17 cellular contexts compared by ENCODE assay signal in genomic region chr1:166283600-166283999, GRCh38.
DNase-seq lines count a peak whose midpoint lies in the region; ATAC-seq and TF ChIP-seq lines count a peak whose summit lies in the region.
"Had no signal": no experiment of that assay in that cellular context is flagged by ENCODE, and none has a peak within 500 bp of the region (broad histone marks: within the 10 kb centered on the region; RNA-seq: fewer than 3 reads in every experiment).

No MANE protein-coding gene starts in this region.

- H3K27ac Mint-ChIP-seq in GM23338, result no peak overlapping the region; the same call in 1 of the 2 replicates
- H3K27ac Mint-ChIP-seq: CD4-positive, CD25-positive, alpha-beta regulatory T cell; CD8-positive, alpha-beta T cell had no signal

- H3K36me3 Mint-ChIP-seq in GM23338 (ENCODE audit: low read depth), result no peaks in the 10 kb centered on the region
- H3K36me3 Mint-ChIP-seq: CD4-positive, CD25-positive, alpha-beta regulatory T cell; CD8-positive, alpha-beta T cell had no signal

- H2AFZ ChIP-seq in GM23338, result 0 out of 2 replicates have a peak overlapping the region, but pooled peaks have one; percentile 18

- H3K4me3 ChIP-seq in BLaER1, result no peak overlapping the region
- no peak overlapping the region for H3K4me3 ChIP-seq in GM23338
- H3K4me3 ChIP-seq: GM12878 had no signal

- H3K9me3 ChIP-seq in BLaER1, result no peaks in the 10 kb centered on the region

- no peaks in the 10 kb centered on the region for H3K9me2 ChIP-seq in GM23338 (ENCODE audit: insufficient read depth)

- H3K36me3 ChIP-seq in BLaER1, result no peaks in the 10 kb centered on the region
- no peaks in the 10 kb centered on the region for H3K36me3 ChIP-seq in GM23338 (ENCODE audit: insufficient read depth)

- H3K27me3 ChIP-seq in BLaER1 (no peaks in the 10 kb centered on the region), GM23338 (ENCODE audit: insufficient read depth) (no peaks in the 10 kb centered on the region)

- H3K79me2 ChIP-seq in GM23338 (replicated peaks; ENCODE audit: insufficient read depth), result no peaks in the 10 kb centered on the region

- H3K4me3 Mint-ChIP-seq in GM23338, result no peak overlapping the region
- H3K4me3 Mint-ChIP-seq: CD4-positive, CD25-positive, alpha-beta regulatory T cell; CD8-positive, alpha-beta T cell had no signal

- ATAC-seq in GM23338, result no peak
- peak; percentile 90 for ATAC-seq in left lobe of liver
- no peak for ATAC-seq in GM18498 (IDR thresholded peaks at IDR 0.05; ENCODE audit: unreplicated experiment)
- ATAC-seq: CD8-positive, alpha-beta T cell; GM12878 had no signal

- TF ChIP-seq CTCF in GM23338 (conservative IDR thresholded peaks at IDR 0.05; ENCODE audit: low read depth in 2 of 2), result no peak

- H3K4me1 Mint-ChIP-seq in GM23338, result no peaks in the 10 kb centered on the region
- H3K4me1 Mint-ChIP-seq: CD4-positive, CD25-positive, alpha-beta regulatory T cell had no signal

- H3K27ac ChIP-seq in BLaER1 (no peak overlapping the region), GM23338 (ENCODE audit: low read depth) (no peak overlapping the region)
- H3K27ac ChIP-seq: C4-2B had no signal

- H3K4me2 ChIP-seq in BLaER1 (peak overlapping the region; percentile 18; the same call in 1 of the 2 replicates), GM23338 (no peak overlapping the region)

- no peak for DNase-seq in GM23338 (ENCODE audit: low spot score)
- peak; percentile 69 for DNase-seq in left lobe of liver (ENCODE audit: low spot score)
- no peak for DNase-seq in SK-N-DZ (ENCODE audit: low spot score)
- DNase-seq in activated CD8-positive, alpha-beta memory T cell treated with anti-CD3 and anti-CD28 coated beads for 24 hours, result no peak
- DNase-seq: CD4-positive, CD25-positive, alpha-beta regulatory T cell; CD8-positive, alpha-beta T cell; DMS 273 treated with DMSO at 0.1 percent for 48 hours; DMS79; EL; GDM1; GOT3; H7; HCEC 1CT had no signal

- no peak overlapping the region for H3K9ac ChIP-seq in BLaER1

- no peaks in the 10 kb centered on the region for H3K9me3 Mint-ChIP-seq in GM23338
- H3K9me3 Mint-ChIP-seq: CD8-positive, alpha-beta T cell had no signal

- H4K20me1 ChIP-seq in BLaER1, result no peaks in the 10 kb centered on the region
- no peaks in the 10 kb centered on the region for H4K20me1 ChIP-seq in GM23338 (replicated peaks; ENCODE audit: insufficient read depth)

- H3F3A ChIP-seq in GM23338 (replicated peaks; ENCODE audit: low read depth), result no peaks in the 10 kb centered on the region

- H3K27me3 Mint-ChIP-seq in GM23338 (ENCODE audit: insufficient read depth, low read depth, poor library complexity), result no peaks in the 10 kb centered on the region

- peaks cover 6% of the 10 kb centered on the region; the same call in 1 of the 2 replicates for H3K4me1 ChIP-seq in BLaER1
- no peaks in the 10 kb centered on the region for H3K4me1 ChIP-seq in GM23338 (ENCODE audit: insufficient read depth)

TF ChIP-seq in GM23338, 12 proteins besides CTCF, POLR2A, EP300 and RAD21 (continues in another document):
- TF ChIP-seq EZH2phosphoT487 (IDR thresholded peaks at IDR 0.05; ENCODE audit: unreplicated experiment) (no peak), ZNF114 (CRISPR knock-in tag; IDR thresholded peaks at IDR 0.05) (no peak), ZNF331 (CRISPR knock-in tag; IDR thresholded peaks at IDR 0.05; ENCODE audit: low read depth) (no peak), NANOG (IDR thresholded peaks at IDR 0.05; ENCODE audit: borderline replicate concordance) (no peak), ETS1 (IDR thresholded peaks at IDR 0.05) (no peak), EZH2 (IDR thresholded peaks at IDR 0.05; ENCODE audit: low read depth, unreplicated experiment) (no peak), JUNB (IDR thresholded peaks at IDR 0.05; ENCODE audit: unreplicated experiment) (no peak), ZNF462 (CRISPR knock-in tag; IDR thresholded peaks at IDR 0.05) (no peak)
